In genomic region chr21:33267250-33267649, GRCh38 we compare ENCODE assay signal across 8 cellular contexts. TPM values are rescaled to one million over a fixed set of nuclear protein-coding genes. Genes with fewer than 3 reads are reported as not detected.
DNase-seq lines count a peak whose midpoint lies in the region; ATAC-seq and TF ChIP-seq lines count a peak whose summit lies in the region.

No MANE protein-coding gene starts in this region.

- H3K27ac ChIP-seq in left lung, result peak overlapping the region; percentile 84 to 90
- peak overlapping the region; percentile 78 to 83 for H3K27ac ChIP-seq in testis

- H3K4me1 ChIP-seq in left lung (peaks cover 14 to 67% of the 10 kb centered on the region in 2 donors), testis (no peaks in the 10 kb centered on the region)

- H3K9me3 ChIP-seq in left lung, result no peaks in the 10 kb centered on the region
- no peaks in the 10 kb centered on the region for H3K9me3 ChIP-seq in testis

- H3K9me3 Mint-ChIP-seq in activated CD4-positive, alpha-beta T cell treated with anti-CD3 and anti-CD28 coated beads, Interleukin-2, amount 10 ng/mL, durations not matched to agents 7 days and 5 days, result no peaks in the 10 kb centered on the region
- H3K9me3 Mint-ChIP-seq in activated naive CD4-positive, alpha-beta T cell treated with anti-CD3 and anti-CD28 coated beads, Interleukin-2, amount 50 U/mL, for 72 hours, result no peaks in the 10 kb centered on the region

- 49 to 60% methylated on average over 7 of the region's 7 CpGs for WGBS in testis, 2 donors

- H3K27ac Mint-ChIP-seq in activated CD4-positive, alpha-beta T cell treated with anti-CD3 and anti-CD28 coated beads, Interleukin-2, amount 10 ng/mL, durations not matched to agents 7 days and 5 days, result peak overlapping the region; percentile 91
- H3K27ac Mint-ChIP-seq in activated naive CD4-positive, alpha-beta T cell treated with anti-CD3 and anti-CD28 coated beads, Interleukin-2, amount 50 U/mL, for 72 hours, result peak overlapping the region; percentile 97 to 98

- H3K4me3 Mint-ChIP-seq in activated CD4-positive, alpha-beta T cell treated with anti-CD3 and anti-CD28 coated beads, Interleukin-2, amount 10 ng/mL, durations not matched to agents 7 days and 5 days, result peak overlapping the region; percentile 99

- H3K4me3 ChIP-seq in left lung (peak overlapping the region; percentile 65 to 68), testis (peak overlapping the region; percentile 85 to 88)

- TF ChIP-seq POLR2A in testis (IDR thresholded peaks at IDR 0.05), result no peak

- peaks cover 62% of the 10 kb centered on the region for H3K4me1 Mint-ChIP-seq in activated CD4-positive, alpha-beta T cell treated with anti-CD3 and anti-CD28 coated beads, Interleukin-2, amount 10 ng/mL, durations not matched to agents 7 days and 5 days

- peaks cover 73% of the 10 kb centered on the region for H3K36me3 Mint-ChIP-seq in activated CD4-positive, alpha-beta T cell treated with anti-CD3 and anti-CD28 coated beads, Interleukin-2, amount 10 ng/mL, durations not matched to agents 7 days and 5 days (ENCODE audit: low read depth)
- H3K36me3 Mint-ChIP-seq in activated naive CD4-positive, alpha-beta T cell treated with anti-CD3 and anti-CD28 coated beads, Interleukin-2, amount 50 U/mL, for 72 hours, result peaks cover 34 to 50% of the 10 kb centered on the region in 2 donors

- H3K27me3 Mint-ChIP-seq in activated CD4-positive, alpha-beta T cell treated with anti-CD3 and anti-CD28 coated beads, Interleukin-2, amount 10 ng/mL, durations not matched to agents 7 days and 5 days, result no peaks in the 10 kb centered on the region

- no peaks in the 10 kb centered on the region for H3K27me3 ChIP-seq in left lung
- H3K27me3 ChIP-seq in testis, result no peaks in the 10 kb centered on the region

- TF ChIP-seq CTCF in left lung (IDR thresholded peaks at IDR 0.05) (no peak), testis (IDR thresholded peaks at IDR 0.05) (no peak)

- POLR2A ChIA-PET in activated CD4-positive, alpha-beta T cell treated with anti-CD3 and anti-CD28 coated beads, Interleukin-2, amount 10 ng/mL, durations not matched to agents 7 days and 5 days (lab: Charles Lee), result no interaction called here

- ATAC-seq in activated naive CD4-positive, alpha-beta T cell treated with anti-CD3 and anti-CD28 coated beads, Interleukin-2, amount 50 U/mL, for 72 hours, result no peak
- ATAC-seq in left lung, result no peak

- H3K36me3 ChIP-seq in left lung (peaks cover 0 to 58% of the 10 kb centered on the region in 2 donors), testis (ENCODE audit: low read depth, missing control alignments) (no peaks in the 10 kb centered on the region)

- CTCF ChIA-PET in activated CD4-positive, alpha-beta T cell treated with anti-CD3 and anti-CD28 coated beads, Interleukin-2, amount 10 ng/mL, durations not matched to agents 7 days and 5 days (lab: Charles Lee), result interaction anchor here (0.5 to 1.0 kb wide), 4 partner anchors 21 to 183 kb away, joined by 3 to 7 read pairs (median 4); no protein-coding TSS in a partner anchor

- DNase-seq in activated CD4-positive, alpha-beta T cell treated with anti-CD3 and anti-CD28 coated beads, Interleukin-2, amount 10 ng/mL, durations not matched to agents 7 days and 5 days, result no peak
- DNase-seq in activated CD4-positive, alpha-beta T cell treated with anti-CD3 and anti-CD28 coated beads, Interleukin-2, amount 50 U/mL, for 4 hours, result no peak
- DNase-seq in activated naive CD4-positive, alpha-beta T cell treated with anti-CD3 and anti-CD28 coated beads, Interleukin-2, amount 50 U/mL, for 72 hours (ENCODE audit: low spot score in 2 of 2), result no peak
- DNase-seq in left lung (no peak), testis (no peak), NCI-H526 (lab: John Stamatoyannopoulos, UW) (no peak), NCI-H446 (lab: John Stamatoyannopoulos, UW) (no peak), COLO668 (lab: John Stamatoyannopoulos, UW; ENCODE audit: unreplicated experiment) (no peak)

- intact Hi-C loops in left lung (cut with DNase I) (no loop called here), testis (cut with DNase I; ENCODE audit: low total_unique reads) (no loop called here)

RNA-seq across cellular contexts. Expression of gene IL10RB, which starts 1.1 kb away (rescaled TPM):
- total RNA-seq in activated CD4-positive, alpha-beta T cell treated with anti-CD3 and anti-CD28 coated beads, Interleukin-2, amount 10 ng/mL, durations not matched to agents 7 days and 5 days, result 10 to 100 TPM; 41.0 to 42.9 TPM
- total RNA-seq in activated naive CD4-positive, alpha-beta T cell treated with anti-CD3 and anti-CD28 coated beads, Interleukin-2, amount 50 U/mL, for 72 hours, result 10 to 100 TPM; 21.4 to 33.5 TPM
- total RNA-seq in left lung (10 to 100 TPM; 42.3 to 48.2 TPM), testis (10 to 100 TPM; 14.3 to 19.3 TPM)
- 14.4 TPM for polyA plus RNA-seq in testis (ENCODE audit: insufficient read depth, low read depth, low replicate concordance)

RNA-seq across cellular contexts. Expression of gene IFNAR2, which starts 37.5 kb away (rescaled TPM):
- total RNA-seq in activated CD4-positive, alpha-beta T cell treated with anti-CD3 and anti-CD28 coated beads, Interleukin-2, amount 10 ng/mL, durations not matched to agents 7 days and 5 days, result 10 to 100 TPM; 55.5 to 64.4 TPM
- 10 to 100 TPM; 42.2 to 44.4 TPM for total RNA-seq in activated naive CD4-positive, alpha-beta T cell treated with anti-CD3 and anti-CD28 coated beads, Interleukin-2, amount 50 U/mL, for 72 hours
- total RNA-seq in left lung (10 to 100 TPM; 46.3 to 50.1 TPM), testis (10 to 100 TPM in 1 of 2 donors, 1 to 10 TPM in 1; 8.6 to 13.1 TPM)
- polyA plus RNA-seq in testis (ENCODE audit: insufficient read depth, low read depth, low replicate concordance), result 10.7 TPM

RNA-seq across cellular contexts. Expression of gene IFNAR1, which starts 57.5 kb away (rescaled TPM):
- 10 to 100 TPM; 37.6 to 40.9 TPM for total RNA-seq in activated CD4-positive, alpha-beta T cell treated with anti-CD3 and anti-CD28 coated beads, Interleukin-2, amount 10 ng/mL, durations not matched to agents 7 days and 5 days
- total RNA-seq in activated naive CD4-positive, alpha-beta T cell treated with anti-CD3 and anti-CD28 coated beads, Interleukin-2, amount 50 U/mL, for 72 hours, result 10 to 100 TPM; 21.9 to 26.4 TPM
- total RNA-seq in left lung (10 to 100 TPM; 63.4 to 71.3 TPM), testis (10 to 100 TPM; 22.8 to 25.0 TPM)
- 22.1 TPM for polyA plus RNA-seq in testis (ENCODE audit: insufficient read depth, low read depth, low replicate concordance)
